Comparison of ENCODE assay signal across 1 cellular context in the genomic region with DNA sequence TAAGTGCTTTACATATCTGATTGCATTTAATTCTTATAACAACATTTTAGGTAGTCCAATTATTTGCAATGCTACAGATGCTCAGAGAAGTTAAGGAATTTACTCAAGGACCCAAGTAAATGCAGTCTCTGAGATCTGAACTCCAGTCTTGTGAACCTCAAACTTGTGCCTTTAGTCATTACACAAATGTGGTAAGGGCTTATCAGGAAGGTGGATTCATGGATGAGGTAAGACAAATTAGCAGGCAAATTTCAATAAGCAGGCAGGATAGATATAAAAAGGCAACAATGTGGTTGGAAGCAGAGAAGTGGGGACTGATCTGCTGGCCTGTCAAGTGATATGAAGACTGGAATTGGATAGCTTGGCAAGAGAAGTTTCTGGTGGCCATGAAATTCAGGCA.
TF ChIP-seq lines count a peak whose summit lies in the region.

No MANE protein-coding gene starts in this region.

TF ChIP-seq in GM12878, 131 proteins besides CTCF, POLR2A, EP300 and RAD21 (continued from another document):
- no peak for TF ChIP-seq ZNF207 (IDR thresholded peaks at IDR 0.05; ENCODE audit: borderline replicate concordance)
- TF ChIP-seq CHD2 (IDR thresholded peaks at IDR 0.05; ENCODE audit: borderline replicate concordance, low read depth, low read length): no peak
- TF ChIP-seq TARDBP (IDR thresholded peaks at IDR 0.05; ENCODE audit: borderline replicate concordance): no peak
- TF ChIP-seq WRNIP1 (IDR thresholded peaks at IDR 0.05; ENCODE audit: borderline replicate concordance, low read depth, low read length): no peak
- TF ChIP-seq BHLHE40 (IDR thresholded peaks at IDR 0.05; ENCODE audit: borderline replicate concordance in 1 of 2, low read depth in 2 of 2, low read length in 1 of 2): no peak
- no peak for TF ChIP-seq SKIL (IDR thresholded peaks at IDR 0.05; ENCODE audit: low read depth, poor library complexity, severe bottlenecking)
- no peak for TF ChIP-seq ZNF24 (IDR thresholded peaks at IDR 0.05)
- no peak for TF ChIP-seq IKZF1 (conservative IDR thresholded peaks at IDR 0.05)
- no peak for TF ChIP-seq EGR1 (IDR thresholded peaks at IDR 0.05; ENCODE audit: borderline replicate concordance in 1 of 2, low read depth in 2 of 2, low read length in 2 of 2)
